ENCODE assay signal across 8 cellular contexts in genomic region chr11:65429069-65429681, GRCh38. TPM values are rescaled to one million over a fixed set of nuclear protein-coding genes. Genes with fewer than 3 reads are reported as not detected.
DNase-seq lines count a peak whose midpoint lies in the region; ATAC-seq and TF ChIP-seq lines count a peak whose summit lies in the region.

No MANE protein-coding gene starts in this region.

- intact Hi-C loops in cardiac septum (cut with DNase I) = no loop called here

- peak overlapping the region in 20 of 21 experiments; percentile 40 to 100 (median 100) for H3K27ac ChIP-seq in skin epidermis

- no peak for ATAC-seq in activated CD8-positive, alpha-beta memory T cell treated with anti-CD3 and anti-CD28 coated beads, Interleukin-2, amount 10 ng/mL, durations not matched to agents 7 days and 5 days
- no peak for ATAC-seq in GM21360 (IDR thresholded peaks at IDR 0.05; ENCODE audit: unreplicated experiment)
- no peak for ATAC-seq in HG02973 (IDR thresholded peaks at IDR 0.05; ENCODE audit: unreplicated experiment)

- H3K9me3 ChIP-seq in BE2C = no peaks in the 10 kb centered on the region

- no peaks in the 10 kb centered on the region for H3K9me3 Mint-ChIP-seq in activated CD8-positive, alpha-beta memory T cell treated with anti-CD3 and anti-CD28 coated beads, Interleukin-2, amount 10 ng/mL, durations not matched to agents 7 days and 5 days (ENCODE audit: low read depth)

- DNase-seq in BE2C = no peak
- peak; percentile 78 for DNase-seq in HT1080 (ENCODE audit: low read depth)
- DNase-seq in activated CD8-positive, alpha-beta memory T cell treated with anti-CD3 and anti-CD28 coated beads, Interleukin-2, amount 10 ng/mL, durations not matched to agents 7 days and 5 days = peak; percentile 49
- peak; percentile 41 for DNase-seq in cardiac septum (ENCODE audit: low spot score)
- DNase-seq in DMS79 (lab: John Stamatoyannopoulos, UW) = no peak

- peak overlapping the region; percentile 38 for H3K4me3 ChIP-seq in BE2C (ENCODE audit: low read depth, low read length)
- peak overlapping the region in 5 of 7 experiments; percentile 5 to 79 (median 74) for H3K4me3 ChIP-seq in skin epidermis

- H3K4me3 Mint-ChIP-seq in activated CD8-positive, alpha-beta memory T cell treated with anti-CD3 and anti-CD28 coated beads, Interleukin-2, amount 10 ng/mL, durations not matched to agents 7 days and 5 days = peak overlapping the region; percentile 73

- CTCF ChIA-PET in activated CD8-positive, alpha-beta memory T cell treated with anti-CD3 and anti-CD28 coated beads, Interleukin-2, amount 10 ng/mL, durations not matched to agents 7 days and 5 days (lab: Charles Lee) = interaction anchor here (0.9 to 1.7 kb wide), 3 partner anchors 12 to 82 kb away, joined by 3 to 24 read pairs (median 7); no protein-coding TSS in a partner anchor

- no peaks in the 10 kb centered on the region for H3K27me3 ChIP-seq in BE2C

- H3K27me3 Mint-ChIP-seq in activated CD8-positive, alpha-beta memory T cell treated with anti-CD3 and anti-CD28 coated beads, Interleukin-2, amount 10 ng/mL, durations not matched to agents 7 days and 5 days = no peaks in the 10 kb centered on the region

- no peak for TF ChIP-seq CTCF in BE2C (IDR thresholded peaks at IDR 0.05; ENCODE audit: low read depth, low read length)

- H3K27ac Mint-ChIP-seq in activated CD8-positive, alpha-beta memory T cell treated with anti-CD3 and anti-CD28 coated beads, Interleukin-2, amount 10 ng/mL, durations not matched to agents 7 days and 5 days = peak overlapping the region; percentile 98

- H3K36me3 ChIP-seq in BE2C = peaks cover 29% of the 10 kb centered on the region

- peaks cover 62% of the 10 kb centered on the region for H3K36me3 Mint-ChIP-seq in activated CD8-positive, alpha-beta memory T cell treated with anti-CD3 and anti-CD28 coated beads, Interleukin-2, amount 10 ng/mL, durations not matched to agents 7 days and 5 days

- peaks cover 74% of the 10 kb centered on the region for H3K4me1 Mint-ChIP-seq in activated CD8-positive, alpha-beta memory T cell treated with anti-CD3 and anti-CD28 coated beads, Interleukin-2, amount 10 ng/mL, durations not matched to agents 7 days and 5 days

- peaks cover 3% of the 10 kb centered on the region; the same call in 1 of the 2 replicates for H3K4me1 ChIP-seq in BE2C

RNA-seq across cellular contexts. Expression of gene NEAT1, which starts 6.6 kb away (rescaled TPM):
- polyA plus RNA-seq in BE2C (2012; ENCODE audit: insufficient read depth, insufficient read length, low read depth) = 301 TPM
- 7.9 and 12.9 TPM in 2 replicates for total RNA-seq in HT1080 (2014; rRNA removed; shearing (Covaris generic))
- polyA plus RNA-seq in HT1080 (2015; cell fraction: cytosol; rRNA removed) = 77.8 and 83.7 TPM in 2 replicates
- 1,405 and 1,942 TPM in 2 replicates for polyA plus RNA-seq in HT1080 (2015; cell fraction: nucleus; rRNA removed)
- total RNA-seq in activated CD8-positive, alpha-beta memory T cell treated with anti-CD3 and anti-CD28 coated beads, Interleukin-2, amount 10 ng/mL, durations not matched to agents 7 days and 5 days = 100 to 1,000 TPM; 525 to 618 TPM
- 668 TPM for total RNA-seq in cardiac septum

RNA-seq across cellular contexts. Expression of gene FRMD8, which starts 42.7 kb away (rescaled TPM):
- polyA plus RNA-seq in BE2C (2012; ENCODE audit: insufficient read depth, insufficient read length, low read depth) = 12.5 TPM
- 26.4 and 32.1 TPM in 2 replicates for total RNA-seq in HT1080 (2014; rRNA removed; shearing (Covaris generic))
- polyA plus RNA-seq in HT1080 (2015; cell fraction: cytosol; rRNA removed) = 19.1 and 22.2 TPM in 2 replicates
- 31.7 and 34.4 TPM in 2 replicates for polyA plus RNA-seq in HT1080 (2015; cell fraction: nucleus; rRNA removed)
- 10 to 100 TPM; 52.0 to 56.7 TPM for total RNA-seq in activated CD8-positive, alpha-beta memory T cell treated with anti-CD3 and anti-CD28 coated beads, Interleukin-2, amount 10 ng/mL, durations not matched to agents 7 days and 5 days
- 14.4 TPM for total RNA-seq in cardiac septum

RNA-seq across cellular contexts. Expression of gene SLC25A45, which starts 46.7 kb away (rescaled TPM):
- polyA plus RNA-seq in BE2C (2012; ENCODE audit: insufficient read depth, insufficient read length, low read depth) = 2.7 TPM
- 1.4 and 1.9 TPM in 2 replicates for total RNA-seq in HT1080 (2014; rRNA removed; shearing (Covaris generic))
- 2.0 and 2.8 TPM in 2 replicates for polyA plus RNA-seq in HT1080 (2015; cell fraction: cytosol; rRNA removed)
- 6.7 and 11.5 TPM in 2 replicates for polyA plus RNA-seq in HT1080 (2015; cell fraction: nucleus; rRNA removed)
- total RNA-seq in activated CD8-positive, alpha-beta memory T cell treated with anti-CD3 and anti-CD28 coated beads, Interleukin-2, amount 10 ng/mL, durations not matched to agents 7 days and 5 days = 10 to 100 TPM; 19.4 to 25.1 TPM
- total RNA-seq in cardiac septum = 10.5 TPM

Comparison
In these comparisons a context has a peak if more than half of its experiments do, and no peak if none do; other contexts are left out.
1. DNase-seq: peak in HT1080 (single experiment), activated CD8-positive, alpha-beta memory T cell treated with anti-CD3 and anti-CD28 coated beads, Interleukin-2, amount 10 ng/mL, durations not matched to agents 7 days and 5 days (single experiment) and cardiac septum (single experiment); none in BE2C (single experiment) and DMS79 (single experiment).
2. RNA of gene NEAT1, which starts 6.6 kb away (total RNA-seq): 668 TPM in cardiac septum (single experiment) and 525 to 618 TPM in activated CD8-positive, alpha-beta memory T cell treated with anti-CD3 and anti-CD28 coated beads, Interleukin-2, amount 10 ng/mL, durations not matched to agents 7 days and 5 days; 7.9 to 12.9 TPM in HT1080; every median in the first group is over 10 times any median in the second.